ENCODE assay signal across 8 cellular contexts in genomic region chr7:2886900-2887299, GRCh38. TPM values are rescaled to one million over a fixed set of nuclear protein-coding genes. Genes with fewer than 3 reads are reported as not detected.
DNase-seq lines count a peak whose midpoint lies in the region; ATAC-seq and TF ChIP-seq lines count a peak whose summit lies in the region.

No MANE protein-coding gene starts in this region.

- H3K36me3 ChIP-seq in heart left ventricle: no peaks in the 10 kb centered on the region

- H3K27ac ChIP-seq in heart left ventricle: no peak overlapping the region

- peak in 3 of 4 donors; percentile 64 to 81 (median 66) for ATAC-seq in heart left ventricle
- ATAC-seq in sciatic nerve: peak; percentile 61
- ATAC-seq in HG03460 (IDR thresholded peaks at IDR 0.05; ENCODE audit: unreplicated experiment): no peak

- H3K4me3 ChIP-seq in heart left ventricle: no peak overlapping the region

- no peaks in the 10 kb centered on the region for H3K4me1 ChIP-seq in heart left ventricle

- intact Hi-C loops in heart left ventricle (cut with DNase I) (loop anchor here in 3 of 10 donors (2.0 to 10.0 kb wide), 3 partner anchors 788 to 1010 kb away; no protein-coding TSS in a partner anchor), sciatic nerve (cut with DNase I) (no loop called here)

- no peaks in the 10 kb centered on the region for H3K27me3 ChIP-seq in heart left ventricle

- WGBS in heart left ventricle, 4 donors: 19 to 30% (median 25%) methylated on average over 12 of the region's 12 CpGs

- TF ChIP-seq CTCF in heart left ventricle (IDR thresholded peaks at IDR 0.05): peak; percentile 31 to 63 (median 49)

- TF ChIP-seq POLR2A in heart left ventricle (IDR thresholded peaks at IDR 0.05): no peak

- H3K9me3 ChIP-seq in heart left ventricle: no peaks in the 10 kb centered on the region

- DNase-seq in activated CD8-positive, alpha-beta memory T cell treated with anti-CD3 and anti-CD28 coated beads for 24 hours: peak; percentile 68
- no peak for DNase-seq in activated CD8-positive, alpha-beta memory T cell treated with anti-CD3 and anti-CD28 coated beads, Interleukin-2, amount 50 U/mL, for 48 hours
- DNase-seq in M059J (ENCODE audit: low read depth): peak; percentile 73
- peak; percentile 79 for DNase-seq in RPMI8226
- peak; percentile 24 for DNase-seq in activated naive CD8-positive, alpha-beta T cell treated with anti-CD3 and anti-CD28 coated beads, Interleukin-2, amount 50 U/mL, for 16 hours (ENCODE audit: low read depth, low spot score)
- peak in 1 of 5 donors; percentile 41 for DNase-seq in heart left ventricle
- DNase-seq in sciatic nerve (ENCODE audit: low spot score): no peak

RNA-seq across cellular contexts. Expression of gene GNA12, which starts 42.8 kb away (rescaled TPM):
- total RNA-seq in M059J (2014; rRNA removed; shearing (Covaris generic)): 12.5 and 25.7 TPM in 2 replicates
- 10 to 100 TPM; 30.0 to 56.5 (median 34.9) TPM for total RNA-seq in heart left ventricle
- polyA plus RNA-seq in heart left ventricle: 10 to 100 TPM; 10.7 to 39.3 TPM
- 46.7 TPM for total RNA-seq in sciatic nerve

Comparison
In these comparisons a context has a peak if more than half of its experiments do, and no peak if none do; other contexts are left out.
1. DNase-seq: peak in activated CD8-positive, alpha-beta memory T cell treated with anti-CD3 and anti-CD28 coated beads for 24 hours (single experiment), M059J (single experiment), RPMI8226 (single experiment) and activated naive CD8-positive, alpha-beta T cell treated with anti-CD3 and anti-CD28 coated beads, Interleukin-2, amount 50 U/mL, for 16 hours (single experiment); none in activated CD8-positive, alpha-beta memory T cell treated with anti-CD3 and anti-CD28 coated beads, Interleukin-2, amount 50 U/mL, for 48 hours (single experiment) and sciatic nerve (single experiment).